20 cellular contexts compared by ENCODE assay signal in genomic region chr2:215038411-215038810, GRCh38.
DNase-seq lines count a peak whose midpoint lies in the region; TF ChIP-seq lines count a peak whose summit lies in the region.
"Had no signal": no experiment of that assay in that cellular context is flagged by ENCODE, and none has a peak within 500 bp of the region (broad histone marks: within the 10 kb centered on the region; RNA-seq: fewer than 3 reads in every experiment).

No MANE protein-coding gene starts in this region.

- H3K36me3 ChIP-seq in trophoblast cell (ENCODE audit: control insufficient read depth in 1 of 2, insufficient read depth in 2 of 2, low read length in 2 of 2), result no peaks in the 10 kb centered on the region
- H3K36me3 ChIP-seq: BLaER1 treated with 17β-estradiol and CSF1 and Interleukin-3, amounts not matched to agents 10 nM and 100 nM had no signal

- no peaks in the 10 kb centered on the region for H3K79me2 ChIP-seq in trophoblast cell (ENCODE audit: control insufficient read depth, insufficient read depth, low read length, poor library complexity)

- H3K27me3 Mint-ChIP-seq in nephron progenitor cell (ENCODE audit: low read depth, poor library complexity), result no peaks in the 10 kb centered on the region
- H3K27me3 Mint-ChIP-seq: B cell; CD4-positive, alpha-beta T cell had no signal

- no peak overlapping the region for H4K12ac ChIP-seq in trophoblast cell (ENCODE audit: low read depth, low read length)

- no peak overlapping the region for H4K8ac ChIP-seq in trophoblast cell (ENCODE audit: low read depth, low read length)

- H3K27ac ChIP-seq in trophoblast cell (ENCODE audit: low read depth, low read length), result no peak overlapping the region
- H3K27ac ChIP-seq: 22Rv1; A549; BLaER1 treated with 17β-estradiol and CSF1 and Interleukin-3, amounts not matched to agents 10 nM and 100 nM; C4-2B had no signal

- peaks cover 0 to 2% of the 10 kb centered on the region in 2 experiments for H3K4me1 ChIP-seq in trophoblast cell (ENCODE audit: control insufficient read depth in 1 of 2, insufficient read depth in 2 of 2, low read length in 2 of 2)
- H3K4me1 ChIP-seq: A549; BLaER1 treated with 17β-estradiol and CSF1 and Interleukin-3, amounts not matched to agents 10 nM and 100 nM; Caco-2 had no signal

- no peak overlapping the region for H3K4me2 ChIP-seq in trophoblast cell (ENCODE audit: low read length)
- H3K4me2 ChIP-seq: A549; BLaER1 treated with 17β-estradiol and CSF1 and Interleukin-3, amounts not matched to agents 10 nM and 100 nM had no signal

- no peak overlapping the region for H3K4me3 ChIP-seq in trophoblast cell (ENCODE audit: low read depth, low read length)
- H3K4me3 ChIP-seq: A549; BLaER1 treated with 17β-estradiol and CSF1 and Interleukin-3, amounts not matched to agents 10 nM and 100 nM had no signal

- DNase-seq in NCI-H2171 treated with DMSO at 0.1 percent for 48 hours (lab: John Stamatoyannopoulos, UW) (peak; percentile 29), NCI-H2171 (lab: John Stamatoyannopoulos, UW) (no peak), left kidney (ENCODE audit: low read depth, low spot score) (peak; percentile 92), nephron progenitor cell (peak; percentile 31), trophoblast cell (no peak), NOMO-1 treated with dmso at 0.1 percent for 144 hours (lab: John Stamatoyannopoulos, UW; ENCODE audit: unreplicated experiment) (no peak), LoVo (ENCODE audit: low spot score) (no peak), NCI-H2029 treated with DMSO at 0.1 percent for 48 hours (lab: John Stamatoyannopoulos, UW) (no peak)
- DNase-seq: AML-193; Caco-2; Calu3; CD4-positive, alpha-beta T cell; CD8-positive, alpha-beta T cell; DMS79 treated with DMSO at 0.1 percent for 48 hours; GF-D8 had no signal

- peak overlapping the region; percentile 63 for H3K9ac ChIP-seq in trophoblast cell (ENCODE audit: low read length)
- H3K9ac ChIP-seq: BLaER1 treated with 17β-estradiol and CSF1 and Interleukin-3, amounts not matched to agents 10 nM and 100 nM had no signal

- peak overlapping the region; percentile 30 for H3K27ac Mint-ChIP-seq in nephron progenitor cell
- H3K27ac Mint-ChIP-seq: B cell; CD4-positive, alpha-beta T cell; CD8-positive, alpha-beta T cell had no signal

- no peaks in the 10 kb centered on the region for H3K36me3 Mint-ChIP-seq in nephron progenitor cell (ENCODE audit: low read depth)
- H3K36me3 Mint-ChIP-seq: CD8-positive, alpha-beta T cell had no signal

- H3K27me3 ChIP-seq in trophoblast cell (ENCODE audit: insufficient read depth, low read length), result no peaks in the 10 kb centered on the region
- H3K27me3 ChIP-seq: BLaER1 treated with 17β-estradiol and CSF1 and Interleukin-3, amounts not matched to agents 10 nM and 100 nM had no signal

- H3K4ac ChIP-seq in trophoblast cell (ENCODE audit: low read depth, low read length), result no peak overlapping the region

- H2AK5ac ChIP-seq in trophoblast cell (ENCODE audit: low read length), result no peak overlapping the region

- no peak overlapping the region for H4K91ac ChIP-seq in trophoblast cell (ENCODE audit: low read depth, low read length)

- H3K79me1 ChIP-seq in trophoblast cell (ENCODE audit: low read length), result no peaks in the 10 kb centered on the region

- H2AFZ ChIP-seq in trophoblast cell (ENCODE audit: insufficient read depth, low read length, poor library complexity), result no peak overlapping the region

- H3K18ac ChIP-seq in trophoblast cell (ENCODE audit: low read length), result no peak overlapping the region

- H3K23ac ChIP-seq in trophoblast cell (ENCODE audit: low read length), result no peak overlapping the region

- H3K4me1 Mint-ChIP-seq in nephron progenitor cell, result peaks cover 26% of the 10 kb centered on the region
- H3K4me1 Mint-ChIP-seq: B cell had no signal

- no peak for TF ChIP-seq CTCF in nephron progenitor cell (IDR thresholded peaks at IDR 0.05)

- no CpG with 5 or more reads among the region's 3 CpGs for WGBS in trophoblast cell (ENCODE audit: extremely low coverage, insufficient coverage, insufficient read length)

- H3K4me3 Mint-ChIP-seq in nephron progenitor cell, result no peak overlapping the region
- H3K4me3 Mint-ChIP-seq: B cell; CD4-positive, alpha-beta T cell; CD8-positive, alpha-beta T cell had no signal

- H2BK5ac ChIP-seq in trophoblast cell (ENCODE audit: low read depth, low read length, poor library complexity), result no peak overlapping the region

- H3K9me3 ChIP-seq in trophoblast cell (ENCODE audit: insufficient read depth, low read depth, low read length), result no peaks in the 10 kb centered on the region
- H3K9me3 ChIP-seq: A549, Caco-2 had no signal

- no peak overlapping the region for H2BK12ac ChIP-seq in trophoblast cell (ENCODE audit: low read length)

- H3K14ac ChIP-seq in trophoblast cell (ENCODE audit: low read length), result no peak overlapping the region

- peaks cover 12% of the 10 kb centered on the region for H3K9me3 Mint-ChIP-seq in nephron progenitor cell
- H3K9me3 Mint-ChIP-seq: CD4-positive, alpha-beta T cell; CD8-positive, alpha-beta T cell had no signal

- no peak overlapping the region for H2BK120ac ChIP-seq in trophoblast cell (ENCODE audit: insufficient read depth, low read length, poor library complexity)

Comparison
In these comparisons a context has a peak if more than half of its experiments do, and no peak if none do; other contexts are left out.
1. DNase-seq: peak in NCI-H2171 treated with DMSO at 0.1 percent for 48 hours (single experiment), left kidney (single experiment) and nephron progenitor cell (single experiment); none in NCI-H2171 (single experiment), trophoblast cell (0 of 2), NOMO-1 treated with dmso at 0.1 percent for 144 hours (single experiment), LoVo (single experiment) and NCI-H2029 treated with DMSO at 0.1 percent for 48 hours (single experiment).